In genomic region chr2:98027535-98027934, GRCh38 we compare ENCODE assay signal across 11 cellular contexts. TPM values are rescaled to one million over a fixed set of nuclear protein-coding genes. Genes with fewer than 3 reads are reported as not detected.
DNase-seq lines count a peak whose midpoint lies in the region; ATAC-seq and TF ChIP-seq lines count a peak whose summit lies in the region.
"Had no signal": no experiment of that assay in that cellular context is flagged by ENCODE, and none has a peak within 500 bp of the region (broad histone marks: within the 10 kb centered on the region; RNA-seq: fewer than 3 reads in every experiment).

No MANE protein-coding gene starts in this region.

- peak overlapping the region; percentile 74 for H3K4me2 ChIP-seq in Karpas-422 (ENCODE audit: low read depth, low read length, poor library complexity, severe bottlenecking)

- no peak for TF ChIP-seq CTCF in chondrocyte (IDR thresholded peaks at IDR 0.05)

- CTCF ChIA-PET in activated CD4-positive, alpha-beta T cell treated with anti-CD3 and anti-CD28 coated beads, Interleukin-2, amount 10 ng/mL, durations not matched to agents 7 days and 5 days (lab: Charles Lee) = interaction anchor here (1.4 kb wide), 1 partner anchor 9 kb away, joined by 4 read pairs; no protein-coding TSS in a partner anchor
- CTCF ChIA-PET in activated CD4-positive, alpha-beta T cell treated with anti-CD3 and anti-CD28 coated beads for 36 hours (lab: Charles Lee) = interaction anchor here (1.0 to 1.4 kb wide), 2 partner anchors 10 to 101 kb away, joined by 3 read pairs; no protein-coding TSS in a partner anchor

- no peaks in the 10 kb centered on the region for H3K36me3 Mint-ChIP-seq in activated CD4-positive, alpha-beta T cell treated with anti-CD3 and anti-CD28 coated beads, Interleukin-2, amount 10 ng/mL, durations not matched to agents 7 days and 5 days (ENCODE audit: low read depth)
- H3K36me3 Mint-ChIP-seq in activated CD4-positive, alpha-beta T cell treated with anti-CD3 and anti-CD28 coated beads for 36 hours (ENCODE audit: low read depth) = no peaks in the 10 kb centered on the region
- H3K36me3 Mint-ChIP-seq in chondrocyte (ENCODE audit: low read depth) = no peaks in the 10 kb centered on the region

- H3K9me2 ChIP-seq in Karpas-422 (replicated peaks; ENCODE audit: insufficient read depth, low read length) = no peaks in the 10 kb centered on the region

- H3K4me1 Mint-ChIP-seq in activated CD4-positive, alpha-beta T cell treated with anti-CD3 and anti-CD28 coated beads, Interleukin-2, amount 10 ng/mL, durations not matched to agents 7 days and 5 days = peaks cover 32% of the 10 kb centered on the region
- peaks cover 17% of the 10 kb centered on the region for H3K4me1 Mint-ChIP-seq in activated CD4-positive, alpha-beta T cell treated with anti-CD3 and anti-CD28 coated beads for 36 hours
- H3K4me1 Mint-ChIP-seq in chondrocyte (ENCODE audit: low read depth) = no peaks in the 10 kb centered on the region
- H3K4me1 Mint-ChIP-seq: nephron progenitor cell had no signal

- no peaks in the 10 kb centered on the region for H3K79me2 ChIP-seq in Karpas-422 (ENCODE audit: low read length)

- H3K4me1 ChIP-seq in Karpas-422 (ENCODE audit: low read length) = peaks cover 83% of the 10 kb centered on the region

- peak overlapping the region; percentile 65 for H3K9ac ChIP-seq in Karpas-422 (ENCODE audit: low read length)

- H3K36me3 ChIP-seq in Karpas-422 (ENCODE audit: insufficient read depth, low read length) = no peaks in the 10 kb centered on the region

- no peaks in the 10 kb centered on the region for H3K27me3 ChIP-seq in Karpas-422 (ENCODE audit: low read length)

- POLR2A ChIA-PET in activated CD4-positive, alpha-beta T cell treated with anti-CD3 and anti-CD28 coated beads, Interleukin-2, amount 10 ng/mL, durations not matched to agents 7 days and 5 days (lab: Charles Lee) = interaction anchor here (0.6 kb wide), 1 partner anchor 276 kb away, joined by 3 read pairs; no protein-coding TSS in a partner anchor
- POLR2A ChIA-PET in activated CD4-positive, alpha-beta T cell treated with anti-CD3 and anti-CD28 coated beads for 36 hours (lab: Charles Lee) = no interaction called here

- H3K27me3 Mint-ChIP-seq in activated CD4-positive, alpha-beta T cell treated with anti-CD3 and anti-CD28 coated beads, Interleukin-2, amount 10 ng/mL, durations not matched to agents 7 days and 5 days = peaks cover 6% of the 10 kb centered on the region
- H3K27me3 Mint-ChIP-seq in activated CD4-positive, alpha-beta T cell treated with anti-CD3 and anti-CD28 coated beads for 36 hours = peaks cover 8% of the 10 kb centered on the region
- peaks cover 33% of the 10 kb centered on the region for H3K27me3 Mint-ChIP-seq in chondrocyte (ENCODE audit: low read depth)

- no peak overlapping the region for H3K4me3 Mint-ChIP-seq in activated CD4-positive, alpha-beta T cell treated with anti-CD3 and anti-CD28 coated beads, Interleukin-2, amount 10 ng/mL, durations not matched to agents 7 days and 5 days
- H3K4me3 Mint-ChIP-seq in activated CD4-positive, alpha-beta T cell treated with anti-CD3 and anti-CD28 coated beads for 36 hours = no peak overlapping the region
- H3K4me3 Mint-ChIP-seq in chondrocyte (ENCODE audit: unreplicated experiment) = no peak overlapping the region
- H3K4me3 Mint-ChIP-seq: nephron progenitor cell had no signal

- intact Hi-C loops in activated CD4-positive, alpha-beta T cell treated with anti-CD3 and anti-CD28 coated beads for 36 hours (cut with DNase I, micrococcal nuclease) = no loop called here

- DNase-seq in activated CD4-positive, alpha-beta T cell treated with anti-CD3 and anti-CD28 coated beads, Interleukin-2, amount 10 ng/mL, durations not matched to agents 7 days and 5 days = no peak
- no peak for DNase-seq in activated CD4-positive, alpha-beta T cell treated with anti-CD3 and anti-CD28 coated beads for 36 hours
- DNase-seq in Karpas-422 = peak; percentile 91
- DNase-seq in stimulated activated naive CD8-positive, alpha-beta T cell treated with anti-CD3 and anti-CD28 coated beads, Interleukin-15, Interleukin-2, amounts not matched to agents 100 U/mL and 50 U/mL, for 24 hours = no peak
- no peak for DNase-seq in chondrocyte (ENCODE audit: low spot score)
- no peak for DNase-seq in T1000 (lab: John Stamatoyannopoulos, UW)
- DNase-seq in midbrain (lab: John Stamatoyannopoulos, UW) = no peak
- DNase-seq: NCI-H187, nephron progenitor cell had no signal

- H3K27ac Mint-ChIP-seq in activated CD4-positive, alpha-beta T cell treated with anti-CD3 and anti-CD28 coated beads, Interleukin-2, amount 10 ng/mL, durations not matched to agents 7 days and 5 days = peak overlapping the region; percentile 78
- H3K27ac Mint-ChIP-seq in activated CD4-positive, alpha-beta T cell treated with anti-CD3 and anti-CD28 coated beads for 36 hours = no peak overlapping the region
- no peak overlapping the region for H3K27ac Mint-ChIP-seq in chondrocyte (ENCODE audit: unreplicated experiment)
- H3K27ac Mint-ChIP-seq: nephron progenitor cell had no signal

- peak overlapping the region; percentile 95 for H3K27ac ChIP-seq in Karpas-422 (ENCODE audit: low read length)

- H4K20me1 ChIP-seq in Karpas-422 (ENCODE audit: insufficient read depth, low read depth, low read length) = no peaks in the 10 kb centered on the region

- H3K4me3 ChIP-seq in Karpas-422 (ENCODE audit: low read length) = peak overlapping the region; percentile 61

- H3K9me3 ChIP-seq in Karpas-422 (ENCODE audit: low read length) = no peaks in the 10 kb centered on the region

- no peak overlapping the region for H2AFZ ChIP-seq in Karpas-422 (ENCODE audit: low read length)

- no peak for ATAC-seq in activated CD4-positive, alpha-beta T cell treated with anti-CD3 and anti-CD28 coated beads for 36 hours
- peak; percentile 48 for ATAC-seq in HG02798 (IDR thresholded peaks at IDR 0.05; ENCODE audit: poor library complexity, unreplicated experiment)
- peak; percentile 23 for ATAC-seq in stimulated activated naive CD8-positive, alpha-beta T cell treated with anti-CD3 and anti-CD28 coated beads, Interleukin-15, Interleukin-2, amounts not matched to agents 100 U/mL and 50 U/mL, for 24 hours

- no peaks in the 10 kb centered on the region for H3K9me3 Mint-ChIP-seq in activated CD4-positive, alpha-beta T cell treated with anti-CD3 and anti-CD28 coated beads, Interleukin-2, amount 10 ng/mL, durations not matched to agents 7 days and 5 days
- no peaks in the 10 kb centered on the region for H3K9me3 Mint-ChIP-seq in activated CD4-positive, alpha-beta T cell treated with anti-CD3 and anti-CD28 coated beads for 36 hours (ENCODE audit: low read depth)
- H3K9me3 Mint-ChIP-seq in chondrocyte (ENCODE audit: low read depth) = no peaks in the 10 kb centered on the region

RNA-seq across cellular contexts. Expression of gene TMEM131, which starts 31.8 kb away (rescaled TPM):
- 10 to 100 TPM; 39.7 to 40.6 TPM for total RNA-seq in activated CD4-positive, alpha-beta T cell treated with anti-CD3 and anti-CD28 coated beads, Interleukin-2, amount 10 ng/mL, durations not matched to agents 7 days and 5 days
- 10 to 100 TPM; 25.8 to 32.5 TPM for total RNA-seq in activated CD4-positive, alpha-beta T cell treated with anti-CD3 and anti-CD28 coated beads for 36 hours
- total RNA-seq in Karpas-422 (2014; rRNA removed; shearing (Covaris generic); ENCODE audit: low replicate concordance) = 11.2 and 20.9 TPM in 2 replicates
- 31.0 to 31.7 TPM (median 31.4 TPM) in 3 replicates for total RNA-seq in chondrocyte

RNA-seq across cellular contexts. Expression of gene VWA3B, which starts 59.4 kb away (rescaled TPM):
- not detected for total RNA-seq in activated CD4-positive, alpha-beta T cell treated with anti-CD3 and anti-CD28 coated beads, Interleukin-2, amount 10 ng/mL, durations not matched to agents 7 days and 5 days
- not detected for total RNA-seq in activated CD4-positive, alpha-beta T cell treated with anti-CD3 and anti-CD28 coated beads for 36 hours
- total RNA-seq in Karpas-422 (2014; rRNA removed; shearing (Covaris generic); ENCODE audit: low replicate concordance) = not detected in 2 replicates
- total RNA-seq in chondrocyte = not detected in 3 replicates
- total RNA-seq: T-helper 2 cell treated with Interferon-gamma antibody and Interleukin-4, amounts not matched to agents 100 ng/mL and 5 ng/mL, for 36 hours had no signal
